27 cellular contexts compared by ENCODE assay signal in genomic region chr15:67660446-67660845, GRCh38.
"Had no signal": no experiment of that assay in that cellular context is flagged by ENCODE, and none has a peak within 500 bp of the region (broad histone marks: within the 10 kb centered on the region; RNA-seq: fewer than 3 reads in every experiment).

No MANE protein-coding gene starts in this region.

- H3K27me3 ChIP-seq: ascending aorta had no signal

- H3K4me1 ChIP-seq: ascending aorta had no signal

- H3K4me3 ChIP-seq: ascending aorta, cardiac muscle cell had no signal

- DNase-seq: activated B cell treated with CpG ODN at 0.5 μM for 24 hours; activated CD4-positive, alpha-beta memory T cell treated with anti-CD3 and anti-CD28 coated beads for 36 hours; activated CD4-positive, alpha-beta T cell treated with anti-CD3 and anti-CD28 coated beads for 4 hours; activated CD4-positive, alpha-beta T cell treated with anti-CD3 and anti-CD28 coated beads, Interleukin-2, amount 10 ng/mL, durations not matched to agents 24 days and 14 days; activated CD4-positive, alpha-beta T cell treated with anti-CD3 and anti-CD28 coated beads, Interleukin-2, amount 50 U/mL, for 1 hour; activated CD4-positive, alpha-beta T cell treated with anti-CD3 and anti-CD28 coated beads, Interleukin-2, amount 50 U/mL, for 4 hours; activated CD4-positive, CD25-positive, alpha-beta regulatory T cell treated with anti-CD3 and anti-CD28 coated beads, Interleukin-2, amount 50 U/mL, for 72 hours; activated CD8-positive, alpha-beta memory T cell treated with anti-CD3 and anti-CD28 coated beads, Interleukin-2, amount 50 U/mL, for 4 hours; activated CD8-positive, alpha-beta T cell treated with anti-CD3 and anti-CD28 coated beads for 36 hours; activated effector memory CD4-positive, alpha-beta T cell treated with anti-CD3 and anti-CD28 coated beads, Interleukin-2, amount 50 U/mL, for 16 hours; activated naive CD4-positive, alpha-beta T cell treated with anti-CD3 and anti-CD28 coated beads, Interleukin-2, amount 10 ng/mL, durations not matched to agents 7 days and 5 days; activated naive CD4-positive, alpha-beta T cell treated with Interleukin-2 at 50 U/mL for 16 hours; activated naive CD8-positive, alpha-beta T cell treated with anti-CD3 and anti-CD28 coated beads, Interleukin-2, amount 10 ng/mL, durations not matched to agents 7 days and 5 days; activated naive CD8-positive, alpha-beta T cell treated with anti-CD3 and anti-CD28 coated beads, Interleukin-2, amount 50 U/mL, for 24 hours; activated T-cell treated with anti-CD3 and anti-CD28 coated beads for 4 hours; activated T-cell treated with anti-CD3 and anti-CD28 coated beads, Interleukin-2, amount 50 U/mL, for 1 hour; activated T-cell treated with anti-CD3 and anti-CD28 coated beads, Interleukin-2, amount 50 U/mL, for 4 hours; activated T-cell treated with anti-CD3 and anti-CD28 coated beads, Interleukin-2, amount 50 U/mL, for 72 hours; amniotic stem cell; cerebellar nuclear complex; T-helper 1 cell; T-helper 2 cell; T-helper 9 cell had no signal

- H3K27ac ChIP-seq: ascending aorta, cardiac muscle cell, VCaP had no signal

- H3K36me3 ChIP-seq: cardiac muscle cell had no signal

- ATAC-seq: activated CD8-positive, alpha-beta T cell treated with anti-CD3 and anti-CD28 coated beads for 36 hours; activated naive CD8-positive, alpha-beta T cell treated with anti-CD3 and anti-CD28 coated beads, Interleukin-2, amount 50 U/mL, for 24 hours; activated T-cell treated with anti-CD3 and anti-CD28 coated beads, Interleukin-2, amount 50 U/mL, for 4 hours; activated T-cell treated with anti-CD3 and anti-CD28 coated beads, Interleukin-2, amount 50 U/mL, for 72 hours; activated T-helper 17 cell treated with anti-CD3 and anti-CD28 coated beads, Interleukin-2, amount 50 U/mL, for 72 hours had no signal
